In genomic region chr3:150970665-150971327, GRCh38 we compare ENCODE assay signal across 15 cellular contexts. TPM values are rescaled to one million over a fixed set of nuclear protein-coding genes. Genes with fewer than 3 reads are reported as not detected.
DNase-seq lines count a peak whose midpoint lies in the region; ATAC-seq and TF ChIP-seq lines count a peak whose summit lies in the region.
"Had no signal": no experiment of that assay in that cellular context is flagged by ENCODE, and none has a peak within 500 bp of the region (broad histone marks: within the 10 kb centered on the region; RNA-seq: fewer than 3 reads in every experiment).

No MANE protein-coding gene starts in this region.

- H3K4me1 ChIP-seq in Panc1 (ENCODE audit: control insufficient read depth, insufficient read depth, low read length), result no peaks in the 10 kb centered on the region

- DNase-seq in EH (ENCODE audit: low read depth), result peak; percentile 64
- peak; percentile 22 for DNase-seq in Panc1 (ENCODE audit: low read depth, low spot score)
- peak; percentile 6 for DNase-seq in epithelial cell of proximal tubule (ENCODE audit: low read depth)
- no peak for DNase-seq in osteocyte (ENCODE audit: extremely low spot score, unreplicated experiment)
- DNase-seq in left colon, result no peak
- DNase-seq in NCI-H187 treated with DMSO at 0.1 percent for 48 hours (lab: John Stamatoyannopoulos, UW), result no peak
- DNase-seq: activated CD4-positive, CD25-positive, alpha-beta regulatory T cell treated with anti-CD3 and anti-CD28 coated beads, Interleukin-2, amount 50 U/mL, for 72 hours; activated gamma-delta T cell treated with Interleukin-2 at 50 U/mL for 16 hours; GOT3; NCI-H2029; stimulated activated CD4-positive, alpha-beta T cell treated with anti-CD3 and anti-CD28 coated beads, Interleukin-4, amount 100 ng/mL, for 1 hour had no signal

- H3K27me3 Mint-ChIP-seq in osteocyte (ENCODE audit: unreplicated experiment), result peaks cover 10% of the 10 kb centered on the region

- H3K27ac Mint-ChIP-seq in osteocyte (ENCODE audit: unreplicated experiment), result peak overlapping the region; percentile 32

- H3K4me3 Mint-ChIP-seq in osteocyte (ENCODE audit: unreplicated experiment), result no peak overlapping the region

- POLR2A ChIA-PET in Panc1 (lab: Charles Lee), result no interaction called here

- H3K27me3 ChIP-seq in Panc1 (ENCODE audit: control insufficient read depth, insufficient read depth, low read length), result peaks cover 12% of the 10 kb centered on the region

- H3K36me3 ChIP-seq in Panc1 (ENCODE audit: control insufficient read depth, insufficient read depth, low read length), result no peaks in the 10 kb centered on the region
- H3K36me3 ChIP-seq: thoracic aorta had no signal

- BruUV-seq in Panc1 (replicated peaks; lab: Mats Ljungman, UMichigan), result no TSS peak

- no peak for TF ChIP-seq CTCF in Panc1 (IDR thresholded peaks at IDR 0.05)
- no peak for TF ChIP-seq CTCF in epithelial cell of proximal tubule (conservative IDR thresholded peaks at IDR 0.05; ENCODE audit: low read depth, low read length)
- no peak for TF ChIP-seq CTCF in osteocyte (IDR thresholded peaks at IDR 0.05)

- no peaks in the 10 kb centered on the region for H3K9me3 ChIP-seq in Panc1 (ENCODE audit: control insufficient read depth, insufficient read depth, low read depth, low read length)
- H3K9me3 ChIP-seq: thoracic aorta had no signal

- peaks cover 14% of the 10 kb centered on the region for H3K4me1 Mint-ChIP-seq in osteocyte (ENCODE audit: unreplicated experiment)

- intact Hi-C loops in Panc1 (cut with micrococcal nuclease; ENCODE audit: unreplicated experiment), result no loop called here
- intact Hi-C loops in left colon (cut with DNase I, micrococcal nuclease), result no loop called here

- in situ Hi-C loops in Panc1 (cut with HindIII; ENCODE audit: low pct_unique_long_range_greater_than_20kb, low sequenced_read_pairs), result no loop called here

- no peak overlapping the region for H3K27ac ChIP-seq in Panc1 (ENCODE audit: low read length)
- H3K27ac ChIP-seq: thoracic aorta had no signal

- CTCF ChIA-PET in Panc1 (lab: Charles Lee), result interaction anchor here (0.7 kb wide), 1 partner anchor 114 kb away, joined by 3 read pairs; no protein-coding TSS in a partner anchor

- H3K9me3 Mint-ChIP-seq in osteocyte (ENCODE audit: unreplicated experiment), result no peaks in the 10 kb centered on the region

- no peak overlapping the region for H3K4me3 ChIP-seq in Panc1 (ENCODE audit: low read depth in 2 of 2, low read length in 2 of 2)
- H3K4me3 ChIP-seq in epithelial cell of proximal tubule (ENCODE audit: low read depth, low read length), result no peak overlapping the region
- H3K4me3 ChIP-seq: thoracic aorta had no signal

- no peaks in the 10 kb centered on the region for H3K36me3 Mint-ChIP-seq in osteocyte (ENCODE audit: unreplicated experiment)

- no peak for ATAC-seq in Panc1
- ATAC-seq in left colon, result no peak
- ATAC-seq in HG02763 (IDR thresholded peaks at IDR 0.05; ENCODE audit: unreplicated experiment), result no peak
- ATAC-seq in HG03378 (IDR thresholded peaks at IDR 0.05; ENCODE audit: unreplicated experiment), result no peak

RNA-seq across cellular contexts. Expression of gene CLRN1, which starts 1.7 kb away (rescaled TPM):
- total RNA-seq in Panc1 (2021; ENCODE audit: unreplicated experiment) (not detected), epithelial cell of proximal tubule (not detected in 2 replicates), osteocyte (not detected in 2 replicates), left colon (not detected)
- polyA plus RNA-seq in Panc1 (2012; ENCODE audit: insufficient read length), result not detected
- total RNA-seq: dermis microvascular lymphatic vessel endothelial cell, thoracic aorta had no signal

Comparison
In these comparisons a context has a peak if more than half of its experiments do, and no peak if none do; other contexts are left out.
1. DNase-seq: peak in EH (single experiment), Panc1 (single experiment) and epithelial cell of proximal tubule (single experiment); none in osteocyte (single experiment), left colon (0 of 2) and NCI-H187 treated with DMSO at 0.1 percent for 48 hours (single experiment).